19 cellular contexts compared by ENCODE assay signal in the genomic region with DNA sequence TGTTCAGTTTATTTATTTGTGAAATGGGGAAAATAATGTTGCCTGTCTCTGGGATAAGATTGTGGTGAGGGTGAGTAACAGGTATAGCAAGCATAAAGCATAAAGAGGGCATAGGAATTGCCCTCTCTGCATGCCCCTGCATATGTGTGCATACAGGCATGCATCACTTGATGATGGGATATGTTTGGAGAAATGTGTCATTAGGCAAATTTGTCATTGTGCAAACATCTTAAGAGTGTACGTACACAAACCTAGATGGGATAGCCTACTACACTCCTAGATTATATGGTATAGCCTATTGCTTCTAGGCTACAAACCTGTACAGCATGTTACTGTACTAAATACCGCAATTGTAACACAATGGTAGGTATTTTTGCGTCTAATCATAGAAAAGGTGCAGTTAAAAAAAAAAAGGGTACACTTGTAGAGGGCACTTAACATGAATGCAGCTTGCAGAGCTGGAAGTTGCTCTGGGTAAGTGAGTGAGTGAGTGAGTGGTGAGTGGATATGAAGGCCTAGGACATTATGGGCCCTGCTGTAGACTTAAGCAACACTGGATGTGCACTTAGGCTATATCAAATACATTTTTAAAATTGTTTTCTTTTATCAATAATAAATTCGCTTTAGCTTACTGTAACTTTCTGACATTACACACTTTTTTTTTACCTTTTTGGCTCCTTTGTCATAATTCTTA.
"Had no signal": no experiment of that assay in that cellular context is flagged by ENCODE, and none has a peak within 500 bp of the region (broad histone marks: within the 10 kb centered on the region; RNA-seq: fewer than 3 reads in every experiment).

No MANE protein-coding gene starts in this region.

- H3K4me2 ChIP-seq: hepatocyte had no signal

- DNase-seq: effector memory CD8-positive, alpha-beta T cell; esophagus squamous epithelium; foreskin fibroblast; head of caudate nucleus; left colon; mammary epithelial cell; mucosa of descending colon; naive thymus-derived CD8-positive, alpha-beta T cell; posterior cingulate gyrus; stimulated activated CD4-positive, alpha-beta T cell treated with anti-CD3 and anti-CD28 coated beads, Interleukin-15, amount 100 ng/mL, for 24 hours; stimulated activated CD4-positive, alpha-beta T cell treated with anti-CD3 and anti-CD28 coated beads, Interleukin-1b, Interleukin-23, amount 100 ng/mL, for 48 hours; stimulated activated CD4-positive, alpha-beta T cell treated with anti-CD3 and anti-CD28 coated beads, Interleukin-4, amount 100 ng/mL, for 24 hours; tibial artery; upper lobe of left lung had no signal

- H3K9me3 ChIP-seq: esophagus squamous epithelium, tibial artery, upper lobe of left lung, vagina had no signal

- ATAC-seq: effector memory CD8-positive, alpha-beta T cell; left colon; mucosa of descending colon; naive thymus-derived CD8-positive, alpha-beta T cell; sciatic nerve; stimulated activated memory B cell treated with anti-CD40 and anti-IgM and Interleukin-4, amounts not matched to agents 10 μg/mL and 1 μg/mL and 100 μg/mL, for 72 hours had no signal

- H3K36me3 ChIP-seq: esophagus squamous epithelium, spleen, tibial artery, upper lobe of left lung, vagina had no signal

- H3K27ac ChIP-seq: esophagus squamous epithelium, hepatocyte, spleen, tibial artery, upper lobe of left lung, vagina had no signal

- H3K4me1 ChIP-seq: esophagus squamous epithelium, spleen, tibial artery, upper lobe of left lung, vagina had no signal

- H3K79me2 ChIP-seq: hepatocyte had no signal

- H2AFZ ChIP-seq: hepatocyte had no signal

- H3K27me3 ChIP-seq: esophagus squamous epithelium, hepatocyte, spleen, tibial artery, upper lobe of left lung, vagina had no signal

- H3K4me3 ChIP-seq: esophagus squamous epithelium, hepatocyte, mucosa of descending colon, spleen, tibial artery, upper lobe of left lung, vagina had no signal
